ENCODE assay signal across 8 cellular contexts in the genomic region with DNA sequence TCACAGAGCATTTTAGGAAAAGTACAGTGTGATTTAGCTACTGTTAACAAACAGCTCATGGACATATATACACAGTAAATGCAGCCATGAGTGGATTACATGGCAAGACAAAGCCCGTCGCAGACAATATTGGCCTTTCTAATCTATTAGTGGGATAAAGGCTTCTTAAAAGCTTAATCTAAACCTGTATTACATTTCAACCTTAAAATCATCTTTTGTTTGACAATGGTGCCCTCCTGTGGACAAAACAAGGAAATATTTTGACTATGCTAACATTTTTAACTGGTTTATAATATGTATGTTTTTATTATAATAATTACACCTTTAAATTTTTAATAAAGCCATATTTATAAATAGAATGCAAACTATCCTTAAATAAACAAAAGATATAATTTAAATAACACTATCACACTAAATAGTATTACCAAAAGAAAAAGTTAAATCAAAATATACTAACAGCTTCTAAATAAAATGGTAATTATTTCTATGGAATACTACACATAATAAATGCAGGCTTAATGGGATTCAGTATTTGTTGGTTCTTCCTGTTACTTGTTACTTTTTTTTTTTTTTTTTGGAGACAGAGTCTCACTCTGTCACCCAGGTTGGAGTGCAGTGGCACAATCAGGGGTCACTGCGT. TPM values are rescaled to one million over a fixed set of nuclear protein-coding genes. Genes with fewer than 3 reads are reported as not detected.
DNase-seq lines count a peak whose midpoint lies in the region; ATAC-seq and TF ChIP-seq lines count a peak whose summit lies in the region.

No MANE protein-coding gene starts in this region.

- no peak overlapping the region for H3K9ac ChIP-seq in neural cell (ENCODE audit: low read length)

- H4K20me1 ChIP-seq in neural cell (ENCODE audit: insufficient read depth), result no peaks in the 10 kb centered on the region

- H3K4me3 ChIP-seq in choroid plexus epithelial cell (ENCODE audit: low read depth, low read length), result no peak overlapping the region
- no peak overlapping the region for H3K4me3 ChIP-seq in neural cell (ENCODE audit: low read length)

- H3K4me2 ChIP-seq in neural cell (ENCODE audit: low read length), result no peak overlapping the region

- TF ChIP-seq EP300 in neural cell (conservative IDR thresholded peaks at IDR 0.05; ENCODE audit: poor library complexity, severe bottlenecking), result no peak

- no peaks in the 10 kb centered on the region for H3K9me3 ChIP-seq in neural cell (ENCODE audit: low read length)

- H3F3A ChIP-seq in neural cell (ENCODE audit: insufficient read depth, low read length, poor library complexity, severe bottlenecking), result no peaks in the 10 kb centered on the region

- ATAC-seq in GM18861 (IDR thresholded peaks at IDR 0.05; ENCODE audit: unreplicated experiment), result no peak

- H3K27me3 ChIP-seq in neural cell (ENCODE audit: insufficient read depth, low read depth, low read length), result no peaks in the 10 kb centered on the region

- DNase-seq in NCI-H510A treated with DMSO at 0.1 percent for 48 hours (lab: John Stamatoyannopoulos, UW) (peak; percentile 43), NCI-H510A (lab: John Stamatoyannopoulos, UW) (no peak), NCI-H1694 (lab: John Stamatoyannopoulos, UW) (peak; percentile 1), choroid plexus epithelial cell (ENCODE audit: low read depth) (peak; percentile 66), NCI-H526 treated with DMSO at 0.1 percent for 48 hours (lab: John Stamatoyannopoulos, UW) (no peak)
- no peak for DNase-seq in activated naive CD4-positive, alpha-beta T cell (lab: John Stamatoyannopoulos, UW)

- no peaks in the 10 kb centered on the region for H3K36me3 ChIP-seq in neural cell (ENCODE audit: insufficient read depth, low read length)

- H2AFZ ChIP-seq in neural cell (ENCODE audit: low read depth, low read length), result no peak overlapping the region

- TF ChIP-seq RAD21 in neural cell (conservative IDR thresholded peaks at IDR 0.05), result peak; percentile 82

- peak; percentile 42 for TF ChIP-seq CTCF in choroid plexus epithelial cell (conservative IDR thresholded peaks at IDR 0.05; ENCODE audit: low read depth, low read length)
- peak; percentile 71 for TF ChIP-seq CTCF in neural cell (IDR thresholded peaks at IDR 0.05; ENCODE audit: poor library complexity, severe bottlenecking)

- no peaks in the 10 kb centered on the region for H3K79me2 ChIP-seq in neural cell (replicated peaks; ENCODE audit: insufficient read depth, low read length)

- no peaks in the 10 kb centered on the region for H3K9me2 ChIP-seq in neural cell (ENCODE audit: insufficient read depth, low read length)

- H3K27ac ChIP-seq in neural cell (ENCODE audit: low read length), result no peak overlapping the region

TF ChIP-seq in neural cell, 6 proteins besides CTCF, POLR2A, EP300 and RAD21:
- TF ChIP-seq MXI1 (conservative IDR thresholded peaks at IDR 0.05; ENCODE audit: poor library complexity, severe bottlenecking) (no peak), EZH2 (IDR thresholded peaks at IDR 0.05; ENCODE audit: borderline replicate concordance, insufficient read depth, low read length, poor library complexity, severe bottlenecking) (no peak), POLR2AphosphoS5 (IDR thresholded peaks at IDR 0.05) (no peak), SMC3 (conservative IDR thresholded peaks at IDR 0.05; ENCODE audit: poor library complexity) (peak; percentile 84), REST (IDR thresholded peaks at IDR 0.05; ENCODE audit: borderline replicate concordance) (no peak), TAF1 (IDR thresholded peaks at IDR 0.05; ENCODE audit: low read depth) (no peak)

RNA-seq across cellular contexts. Expression of gene TAFA4, which starts 38.6 kb away (rescaled TPM):
- polyA plus RNA-seq in neural cell, result 0.19 TPM in 1 of 2 replicates, not detected in the other
- polyA minus RNA-seq in neural cell, result 0.49 TPM in 1 of 2 replicates, not detected in the other

Comparison
In these comparisons a context has a peak if more than half of its experiments do, and no peak if none do; other contexts are left out.
1. DNase-seq: peak in NCI-H510A treated with DMSO at 0.1 percent for 48 hours (single experiment), NCI-H1694 (single experiment) and choroid plexus epithelial cell (single experiment); none in NCI-H510A (single experiment), NCI-H526 treated with DMSO at 0.1 percent for 48 hours (single experiment) and activated naive CD4-positive, alpha-beta T cell (0 of 4).